In the genomic region with DNA sequence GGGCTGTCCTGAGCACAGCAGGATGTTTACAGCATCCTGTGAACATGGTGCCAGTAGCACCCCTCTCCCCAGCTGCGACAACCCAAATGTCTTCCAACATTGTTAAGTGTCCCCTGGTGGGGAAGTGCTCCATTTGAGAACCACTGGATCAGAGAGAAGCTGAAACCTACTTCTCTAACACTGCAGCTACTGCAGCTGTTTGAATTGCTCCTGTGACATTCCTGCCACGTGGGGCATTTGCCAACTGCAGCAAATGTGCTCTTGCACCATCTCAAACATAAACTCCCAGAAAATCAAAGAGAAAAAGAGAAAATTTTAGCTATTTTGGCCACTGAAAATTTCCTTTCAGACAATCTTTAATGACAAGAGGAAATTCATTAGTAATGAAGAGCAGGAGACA, we compare ENCODE assay signal across 1 cellular context.
TF ChIP-seq lines count a peak whose summit lies in the region.

No MANE protein-coding gene starts in this region.

TF ChIP-seq in A549, 52 proteins besides CTCF, POLR2A, EP300 and RAD21 (continued from another document):
- TF ChIP-seq JUNB (IDR thresholded peaks at IDR 0.05): no peak
- TF ChIP-seq MAFK (IDR thresholded peaks at IDR 0.05; ENCODE audit: partially characterized antibody): no peak
- TF ChIP-seq POLR2AphosphoS2 (conservative IDR thresholded peaks at IDR 0.05; ENCODE audit: low read length): no peak
- TF ChIP-seq RNF2 (IDR thresholded peaks at IDR 0.05; ENCODE audit: borderline replicate concordance, low read depth): no peak
- no peak for TF ChIP-seq SREBF2 (IDR thresholded peaks at IDR 0.05)
- TF ChIP-seq CHD4 (IDR thresholded peaks at IDR 0.05; ENCODE audit: borderline replicate concordance): no peak
- TF ChIP-seq JUN (IDR thresholded peaks at IDR 0.05): no peak
- TF ChIP-seq NPAS2 (CRISPR knock-in tag; IDR thresholded peaks at IDR 0.05; ENCODE audit: borderline replicate concordance): no peak
- TF ChIP-seq, protein P1, sequence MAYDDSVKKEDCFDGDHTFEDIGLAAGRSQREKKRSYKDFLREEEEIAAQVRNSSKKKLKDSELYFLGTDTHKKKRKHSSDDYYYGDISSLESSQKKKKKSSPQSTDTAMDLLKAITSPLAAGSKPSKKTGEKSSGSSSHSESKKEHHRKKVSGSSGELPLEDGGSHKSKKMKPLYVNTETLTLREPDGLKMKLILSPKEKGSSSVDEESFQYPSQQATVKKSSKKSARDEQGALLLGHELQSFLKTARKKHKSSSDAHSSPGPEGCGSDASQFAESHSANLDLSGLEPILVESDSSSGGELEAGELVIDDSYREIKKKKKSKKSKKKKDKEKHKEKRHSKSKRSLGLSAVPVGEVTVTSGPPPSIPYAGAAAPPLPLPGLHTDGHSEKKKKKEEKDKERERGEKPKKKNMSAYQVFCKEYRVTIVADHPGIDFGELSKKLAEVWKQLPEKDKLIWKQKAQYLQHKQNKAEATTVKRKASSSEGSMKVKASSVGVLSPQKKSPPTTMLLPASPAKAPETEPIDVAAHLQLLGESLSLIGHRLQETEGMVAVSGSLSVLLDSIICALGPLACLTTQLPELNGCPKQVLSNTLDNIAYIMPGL (CRISPR knock-in tag; IDR thresholded peaks at IDR 0.05; ENCODE audit: borderline replicate concordance): no peak
- TF ChIP-seq, protein P2, sequence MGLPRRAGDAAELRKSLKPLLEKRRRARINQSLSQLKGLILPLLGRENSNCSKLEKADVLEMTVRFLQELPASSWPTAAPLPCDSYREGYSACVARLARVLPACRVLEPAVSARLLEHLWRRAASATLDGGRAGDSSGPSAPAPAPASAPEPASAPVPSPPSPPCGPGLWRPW (IDR thresholded peaks at IDR 0.05): no peak
- no peak for TF ChIP-seq CBX2 (IDR thresholded peaks at IDR 0.05; ENCODE audit: borderline replicate concordance, low read depth)
- TF ChIP-seq HOXB5 (CRISPR knock-in tag; IDR thresholded peaks at IDR 0.05): no peak
- TF ChIP-seq HDAC2 (IDR thresholded peaks at IDR 0.05): no peak
